24 cellular contexts compared by ENCODE assay signal in genomic region chr1:10185759-10186158, GRCh38.
"Had no signal": no experiment of that assay in that cellular context is flagged by ENCODE, and none has a peak within 500 bp of the region (broad histone marks: within the 10 kb centered on the region; RNA-seq: fewer than 3 reads in every experiment).

No MANE protein-coding gene starts in this region.

- H3K27ac ChIP-seq: brain microvascular endothelial cell, cardiac muscle cell, KMS-11, SJSA1 had no signal

- H3K4me1 Mint-ChIP-seq: activated naive CD8-positive, alpha-beta T cell treated with anti-CD3 and anti-CD28 coated beads for 36 hours had no signal

- H3K9me3 ChIP-seq: SJSA1 had no signal

- H3K27ac Mint-ChIP-seq: activated CD8-positive, alpha-beta T cell treated with anti-CD3 and anti-CD28 coated beads, Interleukin-2, amount 10 ng/mL, durations not matched to agents 7 days and 5 days; activated naive CD4-positive, alpha-beta T cell treated with anti-CD3 and anti-CD28 coated beads for 36 hours; activated naive CD8-positive, alpha-beta T cell treated with anti-CD3 and anti-CD28 coated beads for 36 hours had no signal

- H3K4me3 ChIP-seq: cardiac muscle cell, SJSA1 had no signal

- H3K4me3 Mint-ChIP-seq: activated CD8-positive, alpha-beta T cell treated with anti-CD3 and anti-CD28 coated beads, Interleukin-2, amount 10 ng/mL, durations not matched to agents 7 days and 5 days; activated naive CD4-positive, alpha-beta T cell treated with anti-CD3 and anti-CD28 coated beads for 36 hours; activated naive CD8-positive, alpha-beta T cell treated with anti-CD3 and anti-CD28 coated beads for 36 hours; activated T-cell treated with anti-CD3 and anti-CD28 coated beads, Interleukin-2, amount 50 U/mL, for 4 hours had no signal

- DNase-seq: activated CD4-positive, alpha-beta T cell treated with anti-CD3 and anti-CD28 coated beads for 48 hours; activated CD4-positive, alpha-beta T cell treated with anti-CD3 and anti-CD28 coated beads, Interleukin-2, amount 50 U/mL, for 4 hours; activated CD4-positive, CD25-positive, alpha-beta regulatory T cell treated with anti-CD3 and anti-CD28 coated beads, Interleukin-2, amount 50 U/mL, for 72 hours; activated CD8-positive, alpha-beta T cell treated with anti-CD3 and anti-CD28 coated beads, Interleukin-2, amount 10 ng/mL, durations not matched to agents 7 days and 5 days; activated gamma-delta T cell; activated naive CD4-positive, alpha-beta T cell treated with anti-CD3 and anti-CD28 coated beads for 36 hours; activated naive CD8-positive, alpha-beta T cell treated with anti-CD3 and anti-CD28 coated beads for 36 hours; activated T-cell treated with anti-CD3 and anti-CD28 coated beads, Interleukin-2, amount 50 U/mL, for 4 hours; brain microvascular endothelial cell; cerebellar nuclear complex; NCI-H1105 treated with DMSO at 0.1 percent for 48 hours; NCI-H1436 treated with DMSO at 0.1 percent for 48 hours; NCI-H187; NCI-H2081; NCI-H510A treated with DMSO at 0.1 percent for 48 hours; NCI-H69; NK-92 treated with Interleukin-12 subunit alpha and Interleukin-12 subunit beta, amount 100 ng/mL, for 24 hours; SHP77; T-helper 2 cell; T1000 had no signal

- H3K9me3 Mint-ChIP-seq: activated T-cell treated with anti-CD3 and anti-CD28 coated beads, Interleukin-2, amount 50 U/mL, for 4 hours had no signal

- ATAC-seq: activated CD8-positive, alpha-beta T cell treated with anti-CD3 and anti-CD28 coated beads, Interleukin-2, amount 10 ng/mL, durations not matched to agents 7 days and 5 days; activated T-cell treated with anti-CD3 and anti-CD28 coated beads, Interleukin-2, amount 50 U/mL, for 4 hours; SK-N-SH treated with all-trans-retinoic acid at 6 μM for 48 hours had no signal

- H3K4me1 ChIP-seq: SJSA1 had no signal

- H3K27me3 Mint-ChIP-seq: activated naive CD8-positive, alpha-beta T cell treated with anti-CD3 and anti-CD28 coated beads for 36 hours had no signal

- H3K36me3 ChIP-seq: brain microvascular endothelial cell, SJSA1 had no signal
